21 cellular contexts compared by ENCODE assay signal in the genomic region with DNA sequence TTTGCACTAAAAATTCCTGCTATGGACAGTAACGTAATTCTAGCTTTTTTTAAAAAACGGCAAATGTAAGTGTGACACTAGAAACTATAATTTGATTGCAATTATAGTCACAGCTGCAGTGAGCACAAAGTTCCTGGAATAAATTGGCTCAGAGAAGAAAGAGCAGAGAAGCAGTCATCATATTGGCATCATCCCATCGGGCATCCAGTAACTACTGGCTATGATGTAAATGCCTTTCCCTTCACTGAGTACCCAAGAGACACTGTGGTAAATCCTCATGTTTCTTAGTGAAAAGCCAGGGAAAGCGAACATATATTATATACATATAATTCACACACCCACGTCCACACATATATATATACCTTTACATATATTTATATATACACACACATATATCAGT. TPM values are rescaled to one million over a fixed set of nuclear protein-coding genes. Genes with fewer than 3 reads are reported as not detected.
A peak's percentile ranks its signal among the peaks of the same experiment; 100 is the strongest.
DNase-seq lines count a peak whose midpoint lies in the region; ATAC-seq and TF ChIP-seq lines count a peak whose summit lies in the region.
"Had no signal": no experiment of that assay in that cellular context is flagged by ENCODE, and none has a peak within 500 bp of the region (broad histone marks: within the 10 kb centered on the region; RNA-seq: fewer than 3 reads in every experiment).

No MANE protein-coding gene starts in this region.

- no peaks in the 10 kb centered on the region for H3K27me3 Mint-ChIP-seq in Caco-2 (ENCODE audit: insufficient read depth, unreplicated experiment)
- H3K27me3 Mint-ChIP-seq in WTC11 (ENCODE audit: low read depth): no peaks in the 10 kb centered on the region
- H3K27me3 Mint-ChIP-seq: activated CD4-positive, alpha-beta T cell treated with anti-CD3 and anti-CD28 coated beads for 36 hours had no signal

- dilution Hi-C loops in IMR-90 (cut with HindIII; ENCODE audit: low sequenced_read_pairs, unreplicated experiment): no loop called here

- H2BK5ac ChIP-seq in IMR-90 (ENCODE audit: low read depth, low read length, poor library complexity, severe bottlenecking): no peak overlapping the region

- H3K27me3 ChIP-seq in IMR-90 (ENCODE audit: control insufficient read depth, insufficient read depth, low read length) (no peaks in the 10 kb centered on the region), dorsolateral prefrontal cortex (no peaks in the 10 kb centered on the region), Caco-2 (replicated peaks; ENCODE audit: control insufficient read depth, insufficient read depth, low read length) (no peaks in the 10 kb centered on the region)
- H3K27me3 ChIP-seq: brain microvascular endothelial cell, SJCRH30, suprapubic skin had no signal

- no peak overlapping the region for H3K56ac ChIP-seq in IMR-90 (ENCODE audit: extremely low read depth, insufficient read depth, low read length)

- H2BK120ac ChIP-seq in IMR-90 (ENCODE audit: low read depth, low read length): no peak overlapping the region

- TF ChIP-seq RAD21 in IMR-90 (IDR thresholded peaks at IDR 0.05; ENCODE audit: low read length): no peak

- ATAC-seq in IMR-90 (ENCODE audit: low read depth) (no peak), WTC11 (no peak), HG03097 (IDR thresholded peaks at IDR 0.05; ENCODE audit: low FRiP score, unreplicated experiment) (no peak)
- ATAC-seq: activated CD4-positive, alpha-beta T cell treated with anti-CD3 and anti-CD28 coated beads for 36 hours had no signal

- CTCF ChIA-PET in IMR-90 (lab: Yijun Ruan, JAX) (no interaction called here), Caco-2 (lab: Charles Lee) (no interaction called here), WTC11 (lab: Charles Lee) (interaction anchor here (0.7 kb wide), 1 partner anchor 8 kb away, joined by 3 read pairs; no protein-coding TSS in a partner anchor)

- POLR2A ChIA-PET in IMR-90 (lab: Charles Lee; ENCODE audit: unreplicated experiment): no interaction called here
- POLR2A ChIA-PET in Caco-2 (lab: Charles Lee): no interaction called here
- POLR2A ChIA-PET in WTC11 (lab: Charles Lee): no interaction called here

- no peak overlapping the region for H4K8ac ChIP-seq in IMR-90 (ENCODE audit: low read depth in 2 of 2, low read length in 2 of 2)

- no peak overlapping the region for H4K5ac ChIP-seq in IMR-90 (ENCODE audit: low read depth, low read length)

- H3K9me3 ChIP-seq in IMR-90 (ENCODE audit: control insufficient read depth, insufficient read depth, low read length): no peaks in the 10 kb centered on the region
- no peaks in the 10 kb centered on the region for H3K9me3 ChIP-seq in Caco-2
- H3K9me3 ChIP-seq: SJCRH30, suprapubic skin had no signal

- H3K9ac ChIP-seq in IMR-90 (ENCODE audit: low read depth, low read length): no peak overlapping the region

- no peak overlapping the region for H3K4me2 ChIP-seq in IMR-90 (ENCODE audit: low read depth, low read length)

- TF ChIP-seq POLR2A in IMR-90 (IDR thresholded peaks at IDR 0.05; ENCODE audit: low read depth, low read length): no peak

- no peak overlapping the region for H4K91ac ChIP-seq in IMR-90 (ENCODE audit: insufficient read depth, low read depth, low read length)

- no peak overlapping the region for H3K18ac ChIP-seq in IMR-90 (ENCODE audit: low read depth, low read length)

- intact Hi-C loops in IMR-90 (cut with micrococcal nuclease): no loop called here
- intact Hi-C loops in dorsolateral prefrontal cortex (cut with DNase I): loop anchor here in 1 of 2 donors (5.0 kb wide), 2 partner anchors 33 to 37 kb away; no protein-coding TSS in a partner anchor
- intact Hi-C loops in Caco-2 (cut with micrococcal nuclease; ENCODE audit: unreplicated experiment): no loop called here

- H3K9me1 ChIP-seq in IMR-90 (ENCODE audit: insufficient read depth, low read length): peaks cover 10% of the 10 kb centered on the region; the same call in 1 of the 2 replicates

- no peak overlapping the region for H2AK9ac ChIP-seq in IMR-90 (replicated peaks; ENCODE audit: low read depth, low read length, poor library complexity)

- in situ Hi-C loops in IMR-90 (cut with MboI; ENCODE audit: low sequenced_read_pairs): no loop called here

- DNase-seq in AG08395 (ENCODE audit: low spot score) (peak; percentile 68), IMR-90 (peak; percentile 33), dorsolateral prefrontal cortex (peak in 2 of 10 donors; percentile 29 to 43), medulla oblongata (ENCODE audit: extremely low spot score) (peak; percentile 72), HPDE6-E6E7 (ENCODE audit: extremely low spot score) (no peak), Caco-2 (no peak), WTC11 (ENCODE audit: low spot score) (no peak)
- DNase-seq: activated CD4-positive, alpha-beta T cell treated with anti-CD3 and anti-CD28 coated beads for 36 hours; activated CD8-positive, alpha-beta memory T cell treated with anti-CD3 and anti-CD28 coated beads, Interleukin-2, amount 50 U/mL, for 48 hours; activated naive CD4-positive, alpha-beta T cell; brain microvascular endothelial cell; Calu3; dermis blood vessel endothelial cell; MM.1S; NCI-H1694; NCI-H510A treated with DMSO at 0.1 percent for 48 hours; SJCRH30; stimulated activated CD4-positive, alpha-beta T cell treated with anti-CD3 and anti-CD28 coated beads, Interleukin-4, amount 100 ng/mL, for 1 hour; T1000 had no signal

- H3K27ac ChIP-seq in IMR-90 (ENCODE audit: insufficient read depth, low read length) (no peak overlapping the region), dorsolateral prefrontal cortex (peak overlapping the region in 49 of 59 donors; percentile 0 to 94 (median 52))
- H3K27ac ChIP-seq: brain microvascular endothelial cell, SJCRH30, suprapubic skin had no signal

- H3K4me1 Mint-ChIP-seq in Caco-2 (ENCODE audit: low read depth, unreplicated experiment): peaks cover 23% of the 10 kb centered on the region
- peaks cover 88% of the 10 kb centered on the region for H3K4me1 Mint-ChIP-seq in WTC11

- H3K9me3 Mint-ChIP-seq in Caco-2 (ENCODE audit: unreplicated experiment) (no peaks in the 10 kb centered on the region), WTC11 (no peaks in the 10 kb centered on the region)

- peaks cover 37% of the 10 kb centered on the region for H4K20me1 ChIP-seq in IMR-90 (ENCODE audit: insufficient read depth, low read length)

- H2BK15ac ChIP-seq in IMR-90 (ENCODE audit: low read depth, low read length): no peak overlapping the region

- H3K4me1 ChIP-seq in IMR-90 (ENCODE audit: control insufficient read depth, insufficient read depth, low read length): no peaks in the 10 kb centered on the region; the same call in 1 of the 2 replicates
- H3K4me1 ChIP-seq in Caco-2: peaks cover 16% of the 10 kb centered on the region

- no peak overlapping the region for H3K14ac ChIP-seq in IMR-90 (replicated peaks; ENCODE audit: low read depth, low read length)

- H2AK5ac ChIP-seq in IMR-90 (ENCODE audit: low read depth, low read length): no peak overlapping the region

- peaks cover 45 to 62% of the 10 kb centered on the region in 2 experiments for H3K79me1 ChIP-seq in IMR-90 (ENCODE audit: low read depth in 1 of 2, low read length in 2 of 2)

- TF ChIP-seq CTCF in IMR-90 (conservative IDR thresholded peaks at IDR 0.05; ENCODE audit: low read depth, low read length) (no peak), dorsolateral prefrontal cortex (IDR thresholded peaks at IDR 0.05 in 54 of 56, conservative IDR thresholded peaks at IDR 0.05 in 2 of 56; ENCODE audit: low read depth in 1 of 56, partially characterized antibody in 56 of 56) (no peak), Caco-2 (IDR thresholded peaks at IDR 0.05; ENCODE audit: insufficient read depth in 1 of 2, low read depth in 1 of 2, low read length in 1 of 2, severe bottlenecking in 1 of 2, unreplicated experiment in 1 of 2) (no peak), WTC11 (IDR thresholded peaks at IDR 0.05) (no peak)

- H3K27ac Mint-ChIP-seq in Caco-2 (ENCODE audit: unreplicated experiment) (no peak overlapping the region), WTC11 (no peak overlapping the region)
- H3K27ac Mint-ChIP-seq: activated CD4-positive, alpha-beta T cell treated with anti-CD3 and anti-CD28 coated beads for 36 hours had no signal

- whole genome bisulfite sequencing in IMR-90 (ENCODE audit: extremely low coverage in 2 of 2, insufficient read length in 1 of 2), 2 experiments: 100% methylated on average over 1 of the region's 5 CpGs; no CpG with 5 or more reads in 1 of the 2 experiments

- H3K4ac ChIP-seq in IMR-90 (ENCODE audit: low read depth, low read length): no peak overlapping the region

- BruUV-seq in IMR-90 (replicated peaks; lab: Mats Ljungman, UMichigan) (no TSS peak), Caco-2 (replicated peaks; lab: Mats Ljungman, UMichigan) (no TSS peak)

- H3K23ac ChIP-seq in IMR-90 (ENCODE audit: low read depth, low read length): no peak overlapping the region

- H3K36me3 Mint-ChIP-seq in Caco-2 (ENCODE audit: insufficient read depth, unreplicated experiment) (no peaks in the 10 kb centered on the region), WTC11 (no peaks in the 10 kb centered on the region)

- H3K36me3 ChIP-seq in IMR-90 (ENCODE audit: control insufficient read depth, insufficient read depth, low read length) (no peaks in the 10 kb centered on the region), Caco-2 (ENCODE audit: control insufficient read depth, insufficient read depth, low read length) (no peaks in the 10 kb centered on the region)
- H3K36me3 ChIP-seq: brain microvascular endothelial cell, SJCRH30, suprapubic skin had no signal

- H2AFZ ChIP-seq in IMR-90 (replicated peaks; ENCODE audit: low read length, poor library complexity): no peak overlapping the region

- no peak overlapping the region for H3K4me3 Mint-ChIP-seq in Caco-2 (ENCODE audit: unreplicated experiment)
- H3K4me3 Mint-ChIP-seq in WTC11: no peak overlapping the region
- H3K4me3 Mint-ChIP-seq: activated CD4-positive, alpha-beta T cell treated with anti-CD3 and anti-CD28 coated beads for 36 hours had no signal

- H3K4me3 ChIP-seq in IMR-90 (ENCODE audit: insufficient read depth, low read depth, low read length): no peak overlapping the region
- peak overlapping the region in 9 of 59 donors; percentile 0 to 38 (median 20) for H3K4me3 ChIP-seq in dorsolateral prefrontal cortex
- no peak overlapping the region for H3K4me3 ChIP-seq in Caco-2 (ENCODE audit: low read depth, low read length)
- H3K4me3 ChIP-seq: SJCRH30, suprapubic skin had no signal

- H2BK20ac ChIP-seq in IMR-90 (ENCODE audit: low read depth, low read length): no peak overlapping the region

TF ChIP-seq in IMR-90, 13 proteins besides CTCF, POLR2A, EP300 and RAD21 (continues in another document):
- TF ChIP-seq RFX5 (IDR thresholded peaks at IDR 0.05; ENCODE audit: low read depth, low read length) (no peak), CHD1 (IDR thresholded peaks at IDR 0.05; ENCODE audit: low read depth, low read length) (no peak)

TF ChIP-seq in WTC11, 78 proteins besides CTCF, POLR2A, EP300 and RAD21:
- TF ChIP-seq NFYB (CRISPR knock-in tag; conservative IDR thresholded peaks at IDR 0.05; ENCODE audit: low read depth): no peak

RNA-seq across cellular contexts. Expression of gene PIP4K2A, which starts 43.6 kb away (rescaled TPM):
- total RNA-seq in IMR-90 (2012; rRNA removed): 18.1 and 21.9 TPM in 2 replicates
- polyA plus RNA-seq in IMR-90 (2012; rRNA removed): 8.8 and 9.8 TPM in 2 replicates
- polyA plus RNA-seq in IMR-90 (2012; cell fraction: cytosol; rRNA removed): 2.7 and 3.9 TPM in 2 replicates
- 1.3 and 7.1 TPM in 2 replicates for polyA plus RNA-seq in IMR-90 (2012; cell fraction: nucleus; rRNA removed; ENCODE audit: low replicate concordance)
- 100 to 1,000 TPM in 115 of 120 experiments, 10 to 100 TPM in 5; 77.5 to 992 (median 272) TPM for total RNA-seq in dorsolateral prefrontal cortex
- 25.2 and 26.9 TPM in 2 replicates for total RNA-seq in Caco-2 (2022)
- 37.8 to 47.5 TPM (median 44.5 TPM) in 3 replicates for total RNA-seq in WTC11 (2021)

Comparison
In these comparisons a context has a peak if more than half of its experiments do, and no peak if none do; other contexts are left out.
1. DNase-seq: peak in AG08395 (single experiment), IMR-90 (single experiment) and medulla oblongata (single experiment); none in HPDE6-E6E7 (single experiment), Caco-2 (0 of 2) and WTC11 (single experiment).